Comparison of ENCODE assay signal across 8 cellular contexts in the genomic region with DNA sequence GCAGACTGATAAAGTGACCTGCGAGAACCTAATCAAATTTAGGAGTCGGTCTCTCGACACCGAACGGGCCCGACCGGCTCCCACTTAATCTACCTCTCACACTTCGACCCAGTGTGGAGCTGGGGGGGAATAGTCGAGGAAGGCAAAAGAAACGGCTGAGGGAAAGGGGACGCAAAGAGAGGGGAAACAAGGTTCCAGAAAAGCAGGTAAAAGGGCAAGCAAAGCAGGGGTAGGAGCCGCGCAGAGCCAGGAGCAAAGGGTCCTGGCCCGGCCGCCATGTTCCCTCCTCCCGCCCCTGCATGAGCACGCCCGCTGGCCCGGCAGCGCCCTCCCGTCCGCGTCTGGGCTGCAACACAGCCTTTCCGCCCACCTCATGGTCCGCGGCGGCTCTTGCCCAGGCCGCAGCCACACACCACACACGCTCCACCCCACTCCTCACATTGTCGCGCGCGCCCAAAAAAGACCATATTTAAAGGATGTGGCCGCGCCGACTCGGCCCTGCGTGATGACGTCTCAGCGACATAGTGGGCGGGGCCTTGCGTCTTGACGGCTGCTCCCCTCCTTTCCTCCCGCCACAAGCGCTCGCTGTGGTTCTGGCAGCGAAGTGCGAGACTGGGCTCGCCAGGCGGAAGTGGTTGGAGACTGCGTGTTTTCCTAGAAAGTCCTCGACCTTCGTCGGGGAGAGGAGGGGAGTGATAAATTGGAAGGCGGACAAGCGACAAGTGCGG. TPM values are rescaled to one million over a fixed set of nuclear protein-coding genes. Genes with fewer than 3 reads are reported as not detected.
A peak's percentile ranks its signal among the peaks of the same experiment; 100 is the strongest.
DNase-seq lines count a peak whose midpoint lies in the region; ATAC-seq and TF ChIP-seq lines count a peak whose summit lies in the region.

Gene ICE2 (minus strand): TSS at position 510 of the 728 bp plus-strand sequence. CDS start 1,165 bp downstream, outside the sequence.

- peak; percentile 84 for ATAC-seq in HG03439 (IDR thresholded peaks at IDR 0.05; ENCODE audit: unreplicated experiment)
- ATAC-seq in activated CD4-positive, alpha-beta T cell treated with anti-CD3 and anti-CD28 coated beads for 36 hours = peak; percentile 93

- H3K4me3 Mint-ChIP-seq in activated CD4-positive, alpha-beta T cell treated with anti-CD3 and anti-CD28 coated beads for 36 hours = peak within 1 kb of the TSS; percentile 91

- DNase-seq in Ammon's horn (ENCODE audit: low spot score) (peak; percentile 97), NCI-H510A treated with DMSO at 0.1 percent for 48 hours (lab: John Stamatoyannopoulos, UW) (peak; percentile 89), choroid plexus epithelial cell (ENCODE audit: low read depth) (peak; percentile 95), kidney epithelial cell (ENCODE audit: low read depth) (peak; percentile 77)
- peak; percentile 98 for DNase-seq in activated CD4-positive, alpha-beta T cell treated with anti-CD3 and anti-CD28 coated beads for 36 hours
- peak; percentile 91 to 96 for DNase-seq in stimulated activated CD4-positive, alpha-beta T cell treated with anti-CD3 and anti-CD28 coated beads, Interleukin-15, amount 100 ng/mL, for 48 hours (ENCODE audit: low read depth in 2 of 2)

- peaks cover 55% of the 10 kb centered on the region for H3K4me1 Mint-ChIP-seq in activated CD4-positive, alpha-beta T cell treated with anti-CD3 and anti-CD28 coated beads for 36 hours

- H3K4me3 ChIP-seq in choroid plexus epithelial cell (ENCODE audit: low read depth, low read length) = peak within 1 kb of the TSS; percentile 86
- peak within 1 kb of the TSS; percentile 83 for H3K4me3 ChIP-seq in kidney epithelial cell (ENCODE audit: low read depth, low read length)

- peak; percentile 98 for TF ChIP-seq POLR2A in GM19193 (IDR thresholded peaks at IDR 0.05; ENCODE audit: extremely low read depth, insufficient read depth, insufficient read length)

- no peaks in the 10 kb centered on the region for H3K27me3 Mint-ChIP-seq in activated CD4-positive, alpha-beta T cell treated with anti-CD3 and anti-CD28 coated beads for 36 hours

- intact Hi-C loops in activated CD4-positive, alpha-beta T cell treated with anti-CD3 and anti-CD28 coated beads for 36 hours (cut with DNase I, micrococcal nuclease) = loop anchor here (1.0 to 5.0 kb wide), 10 partner anchors 29 to 791 kb away; partner anchors contain the start of genes BNIP2 (in 2 of the 2) and ANXA2 (in 1 of the 2)

- CTCF ChIA-PET in activated CD4-positive, alpha-beta T cell treated with anti-CD3 and anti-CD28 coated beads for 36 hours (lab: Charles Lee) = interaction anchor here (0.6 to 2.1 kb wide), 7 partner anchors 18 to 142 kb away, joined by 3 to 8 read pairs (median 3); no protein-coding TSS in a partner anchor

- TF ChIP-seq CTCF in choroid plexus epithelial cell (conservative IDR thresholded peaks at IDR 0.05; ENCODE audit: low read depth, low read length) (no peak), kidney epithelial cell (IDR thresholded peaks at IDR 0.05; ENCODE audit: insufficient read depth, low read length, poor library complexity, severe bottlenecking) (no peak)

- H3K27me3 ChIP-seq in kidney epithelial cell (ENCODE audit: control insufficient read depth, insufficient read depth, low read length) = no peaks in the 10 kb centered on the region

- H3K27ac Mint-ChIP-seq in activated CD4-positive, alpha-beta T cell treated with anti-CD3 and anti-CD28 coated beads for 36 hours = peak within 1 kb of the TSS; percentile 98

- peaks cover 20% of the 10 kb centered on the region for H3K36me3 Mint-ChIP-seq in activated CD4-positive, alpha-beta T cell treated with anti-CD3 and anti-CD28 coated beads for 36 hours (ENCODE audit: low read depth)

- H3K9me3 Mint-ChIP-seq in activated CD4-positive, alpha-beta T cell treated with anti-CD3 and anti-CD28 coated beads for 36 hours (ENCODE audit: low read depth) = no peaks in the 10 kb centered on the region

- POLR2A ChIA-PET in activated CD4-positive, alpha-beta T cell treated with anti-CD3 and anti-CD28 coated beads for 36 hours (lab: Charles Lee) = interaction anchor here (1.3 to 1.8 kb wide), 3 partner anchors 42 to 454 kb away, joined by 3 to 4 read pairs (median 4); no protein-coding TSS in a partner anchor

- no peaks in the 10 kb centered on the region for H3K36me3 ChIP-seq in kidney epithelial cell (ENCODE audit: control insufficient read depth, insufficient read depth, low read length)

RNA-seq across cellular contexts. Expression of gene ICE2, which starts in this region (rescaled TPM):
- 10 to 100 TPM; 72.8 to 81.6 TPM for total RNA-seq in activated CD4-positive, alpha-beta T cell treated with anti-CD3 and anti-CD28 coated beads for 36 hours
- 18.6 and 34.8 TPM in 2 replicates for total RNA-seq in kidney epithelial cell

Comparison
In these comparisons a context has a peak if more than half of its experiments do, and no peak if none do; other contexts are left out.
1. Peak in every context shown above with its lines: DNase-seq, ATAC-seq and H3K4me3 ChIP-seq.